ENCODE assay signal across 1 cellular context in genomic region chr5:3185488-3185887, GRCh38.
TF ChIP-seq lines count a peak whose summit lies in the region.

No MANE protein-coding gene starts in this region.

TF ChIP-seq in GM23338, 12 proteins besides CTCF, POLR2A, EP300 and RAD21 (continued from another document):
- no peak for TF ChIP-seq ZNF462 (CRISPR knock-in tag; IDR thresholded peaks at IDR 0.05)
- no peak for TF ChIP-seq CREB1 (CRISPR knock-in tag; IDR thresholded peaks at IDR 0.05; ENCODE audit: low read depth)
- TF ChIP-seq NANOG (IDR thresholded peaks at IDR 0.05; ENCODE audit: borderline replicate concordance) = no peak
- TF ChIP-seq JUNB (IDR thresholded peaks at IDR 0.05; ENCODE audit: unreplicated experiment) = no peak
- no peak for TF ChIP-seq EZH2phosphoT487 (IDR thresholded peaks at IDR 0.05; ENCODE audit: unreplicated experiment)
- TF ChIP-seq ETS1 (IDR thresholded peaks at IDR 0.05) = no peak
- TF ChIP-seq POLR2AphosphoS5 (IDR thresholded peaks at IDR 0.05; ENCODE audit: low read depth) = no peak
- no peak for TF ChIP-seq STAT1 (IDR thresholded peaks at IDR 0.05; ENCODE audit: unreplicated experiment)
- TF ChIP-seq ZNF114 (CRISPR knock-in tag; IDR thresholded peaks at IDR 0.05) = no peak
